ENCODE assay signal across 33 cellular contexts in the genomic region with DNA sequence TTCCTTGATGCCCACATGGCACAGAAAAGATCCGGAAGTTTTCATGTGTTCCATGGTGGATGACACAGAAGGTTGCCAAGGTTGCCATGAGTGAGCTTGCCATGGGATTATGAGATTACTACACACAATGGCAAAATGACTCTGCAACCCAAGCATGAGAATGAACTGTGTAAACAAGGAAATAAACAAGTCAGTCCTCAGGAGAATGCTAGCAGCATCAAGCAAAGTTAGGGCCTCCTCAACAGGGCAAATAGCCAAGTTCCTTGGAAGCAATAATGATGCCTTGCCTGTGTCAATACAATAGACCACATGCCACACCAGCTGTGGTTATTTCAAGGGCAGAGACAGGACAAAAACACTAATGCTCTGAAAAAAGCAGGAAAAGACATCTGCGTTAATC. TPM values are rescaled to one million over a fixed set of nuclear protein-coding genes. Genes with fewer than 3 reads are reported as not detected.
DNase-seq lines count a peak whose midpoint lies in the region; ATAC-seq, FAIRE-seq and TF ChIP-seq lines count a peak whose summit lies in the region.
"Had no signal": no experiment of that assay in that cellular context is flagged by ENCODE, and none has a peak within 500 bp of the region (broad histone marks: within the 10 kb centered on the region; RNA-seq: fewer than 3 reads in every experiment).

No MANE protein-coding gene starts in this region.

- H2BK5ac ChIP-seq in mesenchymal stem cell (ENCODE audit: low read depth, low read length, poor library complexity, severe bottlenecking) (no peak overlapping the region), mesendoderm (ENCODE audit: low read length) (no peak overlapping the region)

- no peak overlapping the region for H4K8ac ChIP-seq in mesenchymal stem cell (ENCODE audit: low read length)
- no peak overlapping the region for H4K8ac ChIP-seq in mesendoderm (ENCODE audit: low read depth, low read length)

- H2BK120ac ChIP-seq in mesenchymal stem cell (ENCODE audit: low read depth, low read length) (no peak overlapping the region), mesendoderm (ENCODE audit: low read depth, low read length) (no peak overlapping the region)

- no peak overlapping the region for H2AFZ ChIP-seq in mesenchymal stem cell (ENCODE audit: low read depth, low read length)
- H2AFZ ChIP-seq: PC-9 had no signal

- WGBS in mesenchymal stem cell: 100% methylated on average over 1 of the region's 2 CpGs
- no CpG with 5 or more reads among the region's 2 CpGs for WGBS in mesendoderm (ENCODE audit: extremely low coverage, insufficient coverage, low lambda C conversion rate)

- H3K18ac ChIP-seq in mesenchymal stem cell (ENCODE audit: low read depth in 1 of 2, low read length in 2 of 2): no peak overlapping the region
- no peak overlapping the region for H3K18ac ChIP-seq in mesendoderm (ENCODE audit: low read length)

- H2AK5ac ChIP-seq in mesenchymal stem cell (ENCODE audit: low read length, severe bottlenecking): no peak overlapping the region
- H2AK5ac ChIP-seq in mesendoderm (ENCODE audit: low read length): no peak overlapping the region

- TF ChIP-seq CTCF in bronchial epithelial cell (IDR thresholded peaks at IDR 0.05; ENCODE audit: insufficient read depth, low read length, severe bottlenecking): no peak

- H3K56ac ChIP-seq in mesendoderm (ENCODE audit: low read length): no peak overlapping the region

- no peak overlapping the region for H3K14ac ChIP-seq in mesenchymal stem cell (ENCODE audit: low read length in 2 of 2)

- H3K4me3 ChIP-seq in bronchial epithelial cell (ENCODE audit: low read depth, low read length): no peak overlapping the region
- no peak overlapping the region for H3K4me3 ChIP-seq in mesenchymal stem cell (ENCODE audit: insufficient read depth in 1 of 2, low read depth in 1 of 2, low read length in 2 of 2)
- no peak overlapping the region for H3K4me3 ChIP-seq in mesendoderm (ENCODE audit: low read length)
- H3K4me3 ChIP-seq: gastroesophageal sphincter, left lung, PC-9, smooth muscle cell, upper lobe of right lung had no signal

- H2BK15ac ChIP-seq in mesenchymal stem cell (ENCODE audit: low read depth, poor library complexity, severe bottlenecking) (no peak overlapping the region), mesendoderm (replicated peaks; ENCODE audit: low read depth) (no peak overlapping the region)

- H3K79me1 ChIP-seq in mesenchymal stem cell (replicated peaks; ENCODE audit: low read length, poor library complexity, severe bottlenecking) (peaks cover 8% of the 10 kb centered on the region), mesendoderm (ENCODE audit: low read length) (no peaks in the 10 kb centered on the region)

- DNase-seq in DMS 273 (lab: John Stamatoyannopoulos, UW; ENCODE audit: unreplicated experiment) (peak; percentile 36), DMS 273 treated with DMSO at 0.1 percent for 48 hours (lab: John Stamatoyannopoulos, UW) (no peak), NCI-H2029 treated with DMSO at 0.1 percent for 48 hours (lab: John Stamatoyannopoulos, UW) (peak; percentile 6), bronchial epithelial cell (ENCODE audit: low read depth) (peak; percentile 70), mesenchymal stem cell (peak; percentile 5), mesendoderm (no peak), retina (no peak)
- DNase-seq: 8988T; activated B cell treated with CpG ODN at 0.5 μM for 24 hours; activated CD4-positive, alpha-beta T cell treated with anti-CD3 and anti-CD28 coated beads, Interleukin-2, amount 50 U/mL, for 4 hours; activated CD8-positive, alpha-beta memory T cell treated with anti-CD3 and anti-CD28 coated beads, Interleukin-2, amount 50 U/mL, for 4 hours; activated naive CD4-positive, alpha-beta T cell treated with anti-CD3 and anti-CD28 coated beads, Interleukin-2, amount 50 U/mL, for 16 hours; AML-193; anterior cingulate cortex; caudate nucleus; CD8-positive, alpha-beta T cell; hypothalamus; Kasumi-1; left lung; naive thymus-derived CD4-positive, alpha-beta T cell; NCI-H1092 treated with DMSO at 0.1 percent for 48 hours; NCI-H2107; NCI-H748 treated with DMSO at 0.1 percent for 48 hours; nucleus accumbens; Right ventricle myocardium superior; stimulated activated CD4-positive, alpha-beta T cell treated with anti-CD3 and anti-CD28 coated beads, Interleukin-2, amount 100 ng/mL, for 24 hours; T1000; upper lobe of right lung had no signal

- ATAC-seq in GM21390 (IDR thresholded peaks at IDR 0.05; ENCODE audit: unreplicated experiment): no peak
- ATAC-seq: CD8-positive, alpha-beta T cell; gastroesophageal sphincter; left lung; naive thymus-derived CD4-positive, alpha-beta T cell; upper lobe of right lung had no signal

- H3K4ac ChIP-seq in mesenchymal stem cell (ENCODE audit: low read depth in 1 of 2, low read length in 2 of 2) (no peak overlapping the region), mesendoderm (ENCODE audit: low read depth, low read length) (no peak overlapping the region)

- H3K27me3 ChIP-seq in bronchial epithelial cell (ENCODE audit: control insufficient read depth, insufficient read depth, low read length) (no peaks in the 10 kb centered on the region), mesenchymal stem cell (ENCODE audit: control insufficient read depth in 1 of 2, insufficient read depth in 1 of 2, low read length in 2 of 2) (no peaks in the 10 kb centered on the region), mesendoderm (ENCODE audit: insufficient read depth, low read length, poor library complexity) (no peaks in the 10 kb centered on the region)
- H3K27me3 ChIP-seq: gastroesophageal sphincter, left lung, upper lobe of right lung had no signal

- H3K9ac ChIP-seq in mesenchymal stem cell (ENCODE audit: low read length) (no peak overlapping the region), mesendoderm (ENCODE audit: low read length) (no peak overlapping the region)

- H3K9me3 ChIP-seq in mesenchymal stem cell (ENCODE audit: control insufficient read depth, low read length): peaks cover 4% of the 10 kb centered on the region
- H3K9me3 ChIP-seq: gastroesophageal sphincter, upper lobe of right lung had no signal

- FAIRE-seq in bronchial epithelial cell (lab: Jason Lieb, UNC): peak; percentile 96
- FAIRE-seq: H54 had no signal

- H4K5ac ChIP-seq in mesendoderm (ENCODE audit: low read length): no peak overlapping the region

- H3K4me2 ChIP-seq in mesenchymal stem cell (ENCODE audit: low read length, poor library complexity, severe bottlenecking) (no peak overlapping the region), mesendoderm (ENCODE audit: low read length) (no peak overlapping the region)
- H3K4me2 ChIP-seq: PC-9, smooth muscle cell had no signal

- H3K23ac ChIP-seq in mesenchymal stem cell (ENCODE audit: low read length in 2 of 2) (no peak overlapping the region), mesendoderm (ENCODE audit: low read length) (no peak overlapping the region)

- no peak overlapping the region for H4K91ac ChIP-seq in mesenchymal stem cell (ENCODE audit: low read length)

- H3K79me2 ChIP-seq in mesendoderm (ENCODE audit: control insufficient read depth, insufficient read depth, low read length): no peaks in the 10 kb centered on the region

- H3K4me1 ChIP-seq in mesenchymal stem cell (ENCODE audit: control insufficient read depth, insufficient read depth, low read depth, low read length) (no peaks in the 10 kb centered on the region), mesendoderm (ENCODE audit: control insufficient read depth, low read depth, low read length) (no peaks in the 10 kb centered on the region)
- H3K4me1 ChIP-seq: gastroesophageal sphincter, left lung, upper lobe of right lung had no signal

- H2BK12ac ChIP-seq in mesenchymal stem cell (ENCODE audit: low read length in 2 of 2): no peak overlapping the region

- peaks cover 2% of the 10 kb centered on the region for H3K36me3 ChIP-seq in bronchial epithelial cell (ENCODE audit: control insufficient read depth, insufficient read depth, low read length)
- peaks cover 17 to 81% of the 10 kb centered on the region in 2 experiments for H3K36me3 ChIP-seq in mesenchymal stem cell (ENCODE audit: control insufficient read depth in 1 of 2, insufficient read depth in 2 of 2, low read depth in 1 of 2, low read length in 2 of 2)
- H3K36me3 ChIP-seq in mesendoderm (ENCODE audit: control insufficient read depth, insufficient read depth, low read length): no peaks in the 10 kb centered on the region

- H3K27ac ChIP-seq in mesenchymal stem cell (ENCODE audit: low read length, poor library complexity, severe bottlenecking) (no peak overlapping the region), mesendoderm (ENCODE audit: low read depth, low read length) (no peak overlapping the region)
- H3K27ac ChIP-seq: gastroesophageal sphincter, left lung, PC-9, upper lobe of right lung had no signal

RNA-seq across cellular contexts. Expression of a gene that starts 41.8 kb away (rescaled TPM):
- total RNA-seq in bronchial epithelial cell: 14.6 and 14.7 TPM in 2 replicates
- 13.2 TPM for polyA plus RNA-seq in mesenchymal stem cell (2013, experiment 1 of 2)
- 11.4 TPM for polyA plus RNA-seq in mesenchymal stem cell (2013, experiment 2 of 2)
- 26.5 TPM for polyA plus RNA-seq in mesendoderm (2013, experiment 1 of 2)
- 27.3 TPM for polyA plus RNA-seq in mesendoderm (2013, experiment 2 of 2)

Comparison
In these comparisons a context has a peak if more than half of its experiments do, and no peak if none do; other contexts are left out.
1. DNase-seq: peak in DMS 273 (single experiment), NCI-H2029 treated with DMSO at 0.1 percent for 48 hours (single experiment), bronchial epithelial cell (single experiment) and mesenchymal stem cell (single experiment); none in DMS 273 treated with DMSO at 0.1 percent for 48 hours (single experiment), mesendoderm (single experiment) and retina (single experiment).